Comparison of ENCODE assay signal across 1 cellular context in genomic region chr3:15186453-15187164, GRCh38.
A peak's percentile ranks its signal among the peaks of the same experiment; 100 is the strongest.
TF ChIP-seq lines count a peak whose summit lies in the region.
"Not testable (repeated sequence)": the region's sequence is repeated elsewhere in the genome, so short reads cannot be mapped to it uniquely, and the experiment has no call there.

No MANE protein-coding gene starts in this region.

TF ChIP-seq in K562, 482 proteins besides CTCF, POLR2A, EP300 and RAD21 (continued from another document):
- TF ChIP-seq, protein P1, sequence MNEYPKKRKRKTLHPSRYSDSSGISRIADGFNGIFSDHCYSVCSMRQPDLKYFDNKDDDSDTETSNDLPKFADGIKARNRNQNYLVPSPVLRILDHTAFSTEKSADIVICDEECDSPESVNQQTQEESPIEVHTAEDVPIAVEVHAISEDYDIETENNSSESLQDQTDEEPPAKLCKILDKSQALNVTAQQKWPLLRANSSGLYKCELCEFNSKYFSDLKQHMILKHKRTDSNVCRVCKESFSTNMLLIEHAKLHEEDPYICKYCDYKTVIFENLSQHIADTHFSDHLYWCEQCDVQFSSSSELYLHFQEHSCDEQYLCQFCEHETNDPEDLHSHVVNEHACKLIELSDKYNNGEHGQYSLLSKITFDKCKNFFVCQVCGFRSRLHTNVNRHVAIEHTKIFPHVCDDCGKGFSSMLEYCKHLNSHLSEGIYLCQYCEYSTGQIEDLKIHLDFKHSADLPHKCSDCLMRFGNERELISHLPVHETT (CRISPR knock-in tag; conservative IDR thresholded peaks at IDR 0.05 in 1 of 2, IDR thresholded peaks at IDR 0.05 in 1 of 2) = 0 out of 4 replicates have a peak, but pooled peaks of 1 of the 2 experiments have one; percentile 1
- TF ChIP-seq, protein P2, sequence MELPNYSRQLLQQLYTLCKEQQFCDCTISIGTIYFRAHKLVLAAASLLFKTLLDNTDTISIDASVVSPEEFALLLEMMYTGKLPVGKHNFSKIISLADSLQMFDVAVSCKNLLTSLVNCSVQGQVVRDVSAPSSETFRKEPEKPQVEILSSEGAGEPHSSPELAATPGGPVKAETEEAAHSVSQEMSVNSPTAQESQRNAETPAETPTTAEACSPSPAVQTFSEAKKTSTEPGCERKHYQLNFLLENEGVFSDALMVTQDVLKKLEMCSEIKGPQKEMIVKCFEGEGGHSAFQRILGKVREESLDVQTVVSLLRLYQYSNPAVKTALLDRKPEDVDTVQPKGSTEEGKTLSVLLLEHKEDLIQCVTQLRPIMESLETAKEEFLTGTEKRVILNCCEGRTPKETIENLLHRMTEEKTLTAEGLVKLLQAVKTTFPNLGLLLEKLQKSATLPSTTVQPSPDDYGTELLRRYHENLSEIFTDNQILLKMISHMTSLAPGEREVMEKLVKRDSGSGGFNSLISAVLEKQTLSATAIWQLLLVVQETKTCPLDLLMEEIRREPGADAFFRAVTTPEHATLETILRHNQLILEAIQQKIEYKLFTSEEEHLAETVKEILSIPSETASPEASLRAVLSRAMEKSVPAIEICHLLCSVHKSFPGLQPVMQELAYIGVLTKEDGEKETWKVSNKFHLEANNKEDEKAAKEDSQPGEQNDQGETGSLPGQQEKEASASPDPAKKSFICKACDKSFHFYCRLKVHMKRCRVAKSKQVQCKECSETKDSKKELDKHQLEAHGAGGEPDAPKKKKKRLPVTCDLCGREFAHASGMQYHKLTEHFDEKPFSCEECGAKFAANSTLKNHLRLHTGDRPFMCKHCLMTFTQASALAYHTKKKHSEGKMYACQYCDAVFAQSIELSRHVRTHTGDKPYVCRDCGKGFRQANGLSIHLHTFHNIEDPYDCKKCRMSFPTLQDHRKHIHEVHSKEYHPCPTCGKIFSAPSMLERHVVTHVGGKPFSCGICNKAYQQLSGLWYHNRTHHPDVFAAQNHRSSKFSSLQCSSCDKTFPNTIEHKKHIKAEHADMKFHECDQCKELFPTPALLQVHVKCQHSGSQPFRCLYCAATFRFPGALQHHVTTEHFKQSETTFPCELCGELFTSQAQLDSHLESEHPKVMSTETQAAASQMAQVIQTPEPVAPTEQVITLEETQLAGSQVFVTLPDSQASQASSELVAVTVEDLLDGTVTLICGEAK (IDR thresholded peaks at IDR 0.05) = peak; percentile 62; the same call in 1 of the 2 replicates
- TF ChIP-seq, protein P2 (CRISPR knock-in tag; IDR thresholded peaks at IDR 0.05) = not testable (repeated sequence)
- TF ChIP-seq LEF1 (IDR thresholded peaks at IDR 0.05) (0 out of 2 replicates have a peak, but pooled peaks have one; percentile 15), TAF7 (tag; IDR thresholded peaks at IDR 0.05) (peak; percentile 89)
- TF ChIP-seq, protein P3, sequence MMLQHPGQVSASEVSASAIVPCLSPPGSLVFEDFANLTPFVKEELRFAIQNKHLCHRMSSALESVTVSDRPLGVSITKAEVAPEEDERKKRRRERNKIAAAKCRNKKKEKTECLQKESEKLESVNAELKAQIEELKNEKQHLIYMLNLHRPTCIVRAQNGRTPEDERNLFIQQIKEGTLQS (IDR thresholded peaks at IDR 0.05) = peak; percentile 15; the same call in 1 of the 2 replicates
- TF ChIP-seq, protein P3 (CRISPR knock-in tag; conservative IDR thresholded peaks at IDR 0.05) = not testable (repeated sequence)
